Comparison of ENCODE assay signal across 1 cellular context in the genomic region with DNA sequence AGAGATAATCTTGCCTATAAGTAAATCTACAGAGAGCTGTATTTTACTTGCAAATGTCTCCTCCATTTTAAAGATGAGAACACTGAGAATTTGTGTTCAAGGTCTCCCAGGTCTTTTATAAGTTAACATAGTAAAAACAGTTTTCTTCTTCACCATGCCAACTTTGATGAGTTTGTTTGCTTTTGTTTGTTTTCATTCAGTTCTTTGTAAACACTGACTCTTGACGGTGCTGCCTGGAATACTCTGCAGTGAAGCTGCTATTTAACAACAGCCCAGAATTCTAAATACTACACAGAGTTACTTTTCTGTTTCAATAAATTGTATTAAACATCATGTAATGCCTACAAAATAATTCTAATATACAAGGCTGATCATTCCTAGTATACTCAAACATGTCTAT.
A peak's percentile ranks its signal among the peaks of the same experiment; 100 is the strongest.
TF ChIP-seq lines count a peak whose summit lies in the region.

No MANE protein-coding gene starts in this region.

TF ChIP-seq in HepG2, 621 proteins besides CTCF, POLR2A, EP300 and RAD21:
- no peak for TF ChIP-seq ZNF317 (CRISPR knock-in tag; IDR thresholded peaks at IDR 0.05)
- TF ChIP-seq HOXA9 (CRISPR knock-in tag; IDR thresholded peaks at IDR 0.05; ENCODE audit: borderline replicate concordance), result no peak
- TF ChIP-seq PAWR (CRISPR knock-in tag; IDR thresholded peaks at IDR 0.05; ENCODE audit: borderline replicate concordance), result no peak
- no peak for TF ChIP-seq FOXP1 (IDR thresholded peaks at IDR 0.05)
- peak; percentile 8; the same call in 1 of the 2 replicates for TF ChIP-seq FOXP1 (CRISPR knock-in tag; IDR thresholded peaks at IDR 0.05)
- TF ChIP-seq FOXK2 (IDR thresholded peaks at IDR 0.05), result no peak
- TF ChIP-seq GTF2F1 (IDR thresholded peaks at IDR 0.05; ENCODE audit: low read length), result no peak
- TF ChIP-seq BRD4 (CRISPR knock-in tag; IDR thresholded peaks at IDR 0.05), result no peak
- TF ChIP-seq BRCA1 (CRISPR knock-in tag; IDR thresholded peaks at IDR 0.05), result no peak
- TF ChIP-seq ATF7 (IDR thresholded peaks at IDR 0.05), result no peak
- TF ChIP-seq ATF7 (CRISPR knock-in tag; IDR thresholded peaks at IDR 0.05), result no peak
TF ChIP-seq in HepG2: peak in this region for 1.
